In genomic region chr2:176508984-176509383, GRCh38 we compare ENCODE assay signal across 11 cellular contexts.
DNase-seq lines count a peak whose midpoint lies in the region; ATAC-seq and TF ChIP-seq lines count a peak whose summit lies in the region.
"Had no signal": no experiment of that assay in that cellular context is flagged by ENCODE, and none has a peak within 500 bp of the region (broad histone marks: within the 10 kb centered on the region; RNA-seq: fewer than 3 reads in every experiment).

No MANE protein-coding gene starts in this region.

- no peak overlapping the region for H3K27ac ChIP-seq in right lobe of liver
- H3K27ac ChIP-seq: testis had no signal

- H3K4me1 ChIP-seq in right lobe of liver, result no peaks in the 10 kb centered on the region
- H3K4me1 ChIP-seq: testis had no signal

- no peaks in the 10 kb centered on the region for H3K27me3 ChIP-seq in right lobe of liver
- H3K27me3 ChIP-seq: testis had no signal

- H3K4me3 ChIP-seq in right lobe of liver, result no peak overlapping the region
- H3K4me3 ChIP-seq: testis had no signal

- TF ChIP-seq POLR2A in right lobe of liver (IDR thresholded peaks at IDR 0.05), result no peak

- intact Hi-C loops in right lobe of liver (cut with DNase I), result no loop called here

- ATAC-seq in GM18909 (IDR thresholded peaks at IDR 0.05; ENCODE audit: poor library complexity, unreplicated experiment), result peak; percentile 55
- ATAC-seq in HG03575 (IDR thresholded peaks at IDR 0.05; ENCODE audit: extremely low read depth, insufficient number of reproducible peaks, low FRiP score, unreplicated experiment), result peak; percentile 56
- ATAC-seq in right lobe of liver, result no peak

- 67% methylated on average over 3 of the region's 3 CpGs for WGBS in right lobe of liver (ENCODE audit: insufficient coverage, low coverage, low lambda C conversion rate, missing lambda C conversion rate)

- no peak for TF ChIP-seq CTCF in right lobe of liver (IDR thresholded peaks at IDR 0.05)

- no peaks in the 10 kb centered on the region for H3K9me3 ChIP-seq in right lobe of liver
- H3K9me3 ChIP-seq: testis had no signal

- DNase-seq in H4 (ENCODE audit: low spot score) (peak; percentile 83), left kidney (ENCODE audit: low read depth, low spot score) (peak; percentile 60), occipital lobe (lab: John Stamatoyannopoulos, UW) (no peak), right lobe of liver (no peak), AG20443 (ENCODE audit: low spot score) (no peak)
- DNase-seq: activated CD4-positive, alpha-beta T cell treated with anti-CD3 and anti-CD28 coated beads, Interleukin-2, amount 50 U/mL, for 1 hour; HCEC 1CT; NCI-H1048; testis had no signal

- H3K36me3 ChIP-seq in right lobe of liver, result no peaks in the 10 kb centered on the region

Comparison
In these comparisons a context has a peak if more than half of its experiments do, and no peak if none do; other contexts are left out.
1. ATAC-seq: peak in GM18909 (single experiment) and HG03575 (single experiment); none in right lobe of liver (0 of 4).
2. DNase-seq: peak in H4 (single experiment) and left kidney (single experiment); none in occipital lobe (single experiment), right lobe of liver (0 of 3) and AG20443 (single experiment).